1 cellular context compared by ENCODE assay signal in genomic region chr19:3368441-3368795, GRCh38.
TF ChIP-seq lines count a peak whose summit lies in the region.

No MANE protein-coding gene starts in this region.

TF ChIP-seq in GM12878, 131 proteins besides CTCF, POLR2A, EP300 and RAD21 (continued from another document):
- TF ChIP-seq, protein P1, sequence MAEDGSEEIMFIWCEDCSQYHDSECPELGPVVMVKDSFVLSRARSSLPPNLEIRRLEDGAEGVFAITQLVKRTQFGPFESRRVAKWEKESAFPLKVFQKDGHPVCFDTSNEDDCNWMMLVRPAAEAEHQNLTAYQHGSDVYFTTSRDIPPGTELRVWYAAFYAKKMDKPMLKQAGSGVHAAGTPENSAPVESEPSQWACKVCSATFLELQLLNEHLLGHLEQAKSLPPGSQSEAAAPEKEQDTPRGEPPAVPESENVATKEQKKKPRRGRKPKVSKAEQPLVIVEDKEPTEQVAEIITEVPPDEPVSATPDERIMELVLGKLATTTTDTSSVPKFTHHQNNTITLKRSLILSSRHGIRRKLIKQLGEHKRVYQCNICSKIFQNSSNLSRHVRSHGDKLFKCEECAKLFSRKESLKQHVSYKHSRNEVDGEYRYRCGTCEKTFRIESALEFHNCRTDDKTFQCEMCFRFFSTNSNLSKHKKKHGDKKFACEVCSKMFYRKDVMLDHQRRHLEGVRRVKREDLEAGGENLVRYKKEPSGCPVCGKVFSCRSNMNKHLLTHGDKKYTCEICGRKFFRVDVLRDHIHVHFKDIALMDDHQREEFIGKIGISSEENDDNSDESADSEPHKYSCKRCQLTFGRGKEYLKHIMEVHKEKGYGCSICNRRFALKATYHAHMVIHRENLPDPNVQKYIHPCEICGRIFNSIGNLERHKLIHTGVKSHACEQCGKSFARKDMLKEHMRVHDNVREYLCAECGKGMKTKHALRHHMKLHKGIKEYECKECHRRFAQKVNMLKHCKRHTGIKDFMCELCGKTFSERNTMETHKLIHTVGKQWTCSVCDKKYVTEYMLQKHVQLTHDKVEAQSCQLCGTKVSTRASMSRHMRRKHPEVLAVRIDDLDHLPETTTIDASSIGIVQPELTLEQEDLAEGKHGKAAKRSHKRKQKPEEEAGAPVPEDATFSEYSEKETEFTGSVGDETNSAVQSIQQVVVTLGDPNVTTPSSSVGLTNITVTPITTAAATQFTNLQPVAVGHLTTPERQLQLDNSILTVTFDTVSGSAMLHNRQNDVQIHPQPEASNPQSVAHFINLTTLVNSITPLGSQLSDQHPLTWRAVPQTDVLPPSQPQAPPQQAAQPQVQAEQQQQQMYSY (CRISPR knock-in tag; IDR thresholded peaks at IDR 0.05) = no peak
- TF ChIP-seq FOS (IDR thresholded peaks at IDR 0.05; ENCODE audit: borderline replicate concordance, extremely low read depth, insufficient read length) (no peak), SMC3 (IDR thresholded peaks at IDR 0.05; ENCODE audit: borderline replicate concordance, low read length) (no peak), KLF5 (IDR thresholded peaks at IDR 0.05; ENCODE audit: partially characterized antibody) (no peak), EGR1 (IDR thresholded peaks at IDR 0.05; ENCODE audit: borderline replicate concordance in 1 of 2, low read depth in 2 of 2, low read length in 2 of 2) (no peak), BHLHE40 (IDR thresholded peaks at IDR 0.05; ENCODE audit: borderline replicate concordance in 1 of 2, low read depth in 2 of 2, low read length in 1 of 2) (no peak), EZH2 (IDR thresholded peaks at IDR 0.05; ENCODE audit: borderline replicate concordance, control insufficient read depth, low read depth, low read length) (no peak), ZNF207 (IDR thresholded peaks at IDR 0.05; ENCODE audit: borderline replicate concordance) (no peak), CEBPB (IDR thresholded peaks at IDR 0.05; ENCODE audit: borderline replicate concordance in 1 of 2, low read depth in 2 of 2, low read length in 2 of 2) (no peak), IKZF1 (conservative IDR thresholded peaks at IDR 0.05) (no peak)
- TF ChIP-seq, protein P2, sequence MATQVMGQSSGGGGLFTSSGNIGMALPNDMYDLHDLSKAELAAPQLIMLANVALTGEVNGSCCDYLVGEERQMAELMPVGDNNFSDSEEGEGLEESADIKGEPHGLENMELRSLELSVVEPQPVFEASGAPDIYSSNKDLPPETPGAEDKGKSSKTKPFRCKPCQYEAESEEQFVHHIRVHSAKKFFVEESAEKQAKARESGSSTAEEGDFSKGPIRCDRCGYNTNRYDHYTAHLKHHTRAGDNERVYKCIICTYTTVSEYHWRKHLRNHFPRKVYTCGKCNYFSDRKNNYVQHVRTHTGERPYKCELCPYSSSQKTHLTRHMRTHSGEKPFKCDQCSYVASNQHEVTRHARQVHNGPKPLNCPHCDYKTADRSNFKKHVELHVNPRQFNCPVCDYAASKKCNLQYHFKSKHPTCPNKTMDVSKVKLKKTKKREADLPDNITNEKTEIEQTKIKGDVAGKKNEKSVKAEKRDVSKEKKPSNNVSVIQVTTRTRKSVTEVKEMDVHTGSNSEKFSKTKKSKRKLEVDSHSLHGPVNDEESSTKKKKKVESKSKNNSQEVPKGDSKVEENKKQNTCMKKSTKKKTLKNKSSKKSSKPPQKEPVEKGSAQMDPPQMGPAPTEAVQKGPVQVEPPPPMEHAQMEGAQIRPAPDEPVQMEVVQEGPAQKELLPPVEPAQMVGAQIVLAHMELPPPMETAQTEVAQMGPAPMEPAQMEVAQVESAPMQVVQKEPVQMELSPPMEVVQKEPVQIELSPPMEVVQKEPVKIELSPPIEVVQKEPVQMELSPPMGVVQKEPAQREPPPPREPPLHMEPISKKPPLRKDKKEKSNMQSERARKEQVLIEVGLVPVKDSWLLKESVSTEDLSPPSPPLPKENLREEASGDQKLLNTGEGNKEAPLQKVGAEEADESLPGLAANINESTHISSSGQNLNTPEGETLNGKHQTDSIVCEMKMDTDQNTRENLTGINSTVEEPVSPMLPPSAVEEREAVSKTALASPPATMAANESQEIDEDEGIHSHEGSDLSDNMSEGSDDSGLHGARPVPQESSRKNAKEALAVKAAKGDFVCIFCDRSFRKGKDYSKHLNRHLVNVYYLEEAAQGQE (IDR thresholded peaks at IDR 0.05; ENCODE audit: low read depth, low read length) = no peak
